Comparison of ENCODE assay signal across 7 cellular contexts in genomic region chr2:53486185-53486584, GRCh38.
"Had no signal": no experiment of that assay in that cellular context is flagged by ENCODE, and none has a peak within 500 bp of the region (broad histone marks: within the 10 kb centered on the region; RNA-seq: fewer than 3 reads in every experiment).

No MANE protein-coding gene starts in this region.

- H3K27ac ChIP-seq: GM23248, HL-60 had no signal

- H3K9me3 ChIP-seq: HAP-1 had no signal

- ATAC-seq: HCT116 had no signal

- H3K4me1 ChIP-seq: HAP-1 had no signal

- H2AFZ ChIP-seq: GM23248 had no signal

- H3K9ac ChIP-seq: GM23248 had no signal

- H3K36me3 ChIP-seq: HAP-1 had no signal

- DNase-seq: GM23248, GOT3, H7, HFFc6 had no signal

- H3K4me3 ChIP-seq: GM23248, HAP-1 had no signal
